Comparison of ENCODE assay signal across 1 cellular context in the genomic region with DNA sequence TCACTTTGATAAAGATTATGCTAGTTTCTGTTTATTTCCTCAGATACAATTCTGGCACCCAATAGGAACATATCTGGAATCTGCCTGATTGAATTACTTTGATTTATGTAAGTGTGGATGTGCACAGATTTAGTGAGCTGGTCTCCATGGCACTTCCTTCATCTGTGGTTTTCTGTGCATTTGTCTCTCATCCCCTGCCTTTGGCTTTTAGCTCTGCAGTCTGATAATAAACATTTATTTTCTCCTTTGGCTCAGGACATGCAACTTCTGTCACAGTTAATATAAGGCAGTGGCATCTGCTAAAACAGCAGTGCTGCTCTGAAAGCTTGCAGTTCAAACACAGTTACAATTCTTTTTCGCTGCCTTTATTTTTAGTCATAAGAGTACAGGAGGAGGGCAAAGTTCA.
A peak's percentile ranks its signal among the peaks of the same experiment; 100 is the strongest.
TF ChIP-seq lines count a peak whose summit lies in the region.

No MANE protein-coding gene starts in this region.

TF ChIP-seq in SK-N-SH treated with all-trans-retinoic acid at 6 μM for 48 hours, 23 proteins besides CTCF, POLR2A, EP300 and RAD21 (continued from another document):
- TF ChIP-seq ISL1 (CRISPR knock-in tag; IDR thresholded peaks at IDR 0.05) (peak; percentile 97), RARB (CRISPR knock-in tag; IDR thresholded peaks at IDR 0.05) (no peak)
